Comparison of ENCODE assay signal across 8 cellular contexts in the genomic region with DNA sequence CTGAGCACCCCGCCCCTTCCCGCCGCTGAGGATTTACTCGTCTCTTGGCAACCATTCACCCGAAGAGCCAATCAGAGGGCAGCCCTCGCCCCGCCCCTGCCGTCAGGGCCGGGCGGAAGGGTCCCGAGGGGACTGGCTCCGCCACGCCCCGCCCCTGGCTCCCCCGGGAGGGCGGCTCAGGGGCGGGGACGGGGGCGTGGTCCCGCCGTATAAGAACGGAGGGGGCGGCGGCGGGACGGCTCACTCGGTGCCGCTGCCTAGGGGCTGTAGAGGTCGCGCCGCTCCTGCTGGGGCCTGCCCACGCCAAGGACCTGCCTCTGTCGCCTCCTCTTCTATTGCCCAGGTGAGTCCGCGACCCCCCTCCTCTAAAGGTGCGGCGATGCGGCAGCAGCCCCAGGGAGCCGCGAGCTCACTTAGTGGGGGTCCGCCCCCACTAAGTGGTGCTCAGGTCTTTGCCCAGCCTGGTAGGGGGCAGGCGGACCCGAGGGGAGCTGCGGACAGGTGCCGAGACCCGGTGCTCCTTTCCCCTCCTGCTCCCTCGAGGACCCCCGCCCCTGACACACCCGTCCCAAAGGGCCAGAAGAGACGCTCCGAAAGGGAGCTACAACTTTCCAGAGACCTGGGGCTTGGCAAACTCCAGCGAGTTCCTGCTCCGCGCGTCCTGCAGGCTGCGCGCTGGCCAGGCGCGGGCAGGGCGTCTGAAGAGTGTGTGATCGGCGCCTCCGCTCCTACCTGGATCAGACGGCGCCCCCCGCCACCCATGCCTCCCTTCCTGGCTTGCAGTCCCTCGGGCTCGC. TPM values are rescaled to one million over a fixed set of nuclear protein-coding genes. Genes with fewer than 3 reads are reported as not detected.
DNase-seq lines count a peak whose midpoint lies in the region; ATAC-seq and TF ChIP-seq lines count a peak whose summit lies in the region.

A gene (plus strand): TSS at position 238 of the 797 bp plus-strand sequence. CDS start 16,821 bp downstream, outside the sequence.

- H3K4me1 ChIP-seq in smooth muscle cell (ENCODE audit: low read depth): peaks cover 13% of the 10 kb centered on the region

- H3K4me3 ChIP-seq in AG09309 (ENCODE audit: control insufficient read depth, low read depth, low read length) (peak within 1 kb of the TSS; percentile 51), WI38 (ENCODE audit: low read depth, low read length) (peak within 1 kb of the TSS; percentile 90), cardiac fibroblast (replicated peaks in 1 of 2; ENCODE audit: low read depth in 2 of 2, low read length in 2 of 2) (peak within 1 kb of the TSS; percentile 65 to 74), smooth muscle cell (peak within 1 kb of the TSS; percentile 69)

- peaks cover 12% of the 10 kb centered on the region for H3K79me2 ChIP-seq in smooth muscle cell (ENCODE audit: low read depth)

- no peak for TF ChIP-seq CTCF in AG09309 (IDR thresholded peaks at IDR 0.05; ENCODE audit: control insufficient read depth, insufficient read depth, low read depth, low read length, missing control alignments)
- no peak for TF ChIP-seq CTCF in WI38 (IDR thresholded peaks at IDR 0.05; ENCODE audit: low read depth, low read length)
- TF ChIP-seq CTCF in cardiac fibroblast (IDR thresholded peaks at IDR 0.05; ENCODE audit: low read depth, low read length): no peak
- no peak for TF ChIP-seq CTCF in smooth muscle cell (IDR thresholded peaks at IDR 0.05; ENCODE audit: borderline replicate concordance, insufficient read depth, poor library complexity, severe bottlenecking)

- in situ Hi-C loops in GM18951 (cut with MboI; ENCODE audit: low sequenced_read_pairs, unreplicated experiment): no loop called here

- peak within 1 kb of the TSS; percentile 79 for H2AFZ ChIP-seq in smooth muscle cell (ENCODE audit: low read depth)

- DNase-seq in AG09309 (ENCODE audit: low read depth): peak; percentile 82
- peak; percentile 99 for DNase-seq in NCI-H2227 (lab: John Stamatoyannopoulos, UW; ENCODE audit: unreplicated experiment)
- peak; percentile 95 to 98 for DNase-seq in cardiac fibroblast (ENCODE audit: low read depth in 2 of 2)
- peak; percentile 95 for DNase-seq in inferior parietal cortex (ENCODE audit: extremely low spot score)
- peak; percentile 87 for DNase-seq in smooth muscle cell (lab: John Stamatoyannopoulos, UW; ENCODE audit: unreplicated experiment)

- peaks cover 18% of the 10 kb centered on the region for H4K20me1 ChIP-seq in smooth muscle cell (ENCODE audit: low read depth)

- TF ChIP-seq POLR2A in GM18951 (IDR thresholded peaks at IDR 0.05; ENCODE audit: extremely low read depth, insufficient read depth, insufficient read length): peak; percentile 74

- peaks cover 18% of the 10 kb centered on the region for H3K27me3 ChIP-seq in smooth muscle cell (ENCODE audit: low read depth)

- H3K9ac ChIP-seq in smooth muscle cell (ENCODE audit: low read depth): peak within 1 kb of the TSS; percentile 66

- peak within 1 kb of the TSS; percentile 94 for H3K4me2 ChIP-seq in smooth muscle cell

- no peaks in the 10 kb centered on the region for H3K9me3 ChIP-seq in smooth muscle cell (replicated peaks; ENCODE audit: low read depth)

- no peaks in the 10 kb centered on the region for H3F3A ChIP-seq in smooth muscle cell (ENCODE audit: low read depth)

- ATAC-seq in HG03159 (IDR thresholded peaks at IDR 0.05; ENCODE audit: unreplicated experiment): peak; percentile 91

- no peaks in the 10 kb centered on the region for H3K36me3 ChIP-seq in smooth muscle cell (ENCODE audit: low read depth)

- peak within 1 kb of the TSS; percentile 56 for H3K27ac ChIP-seq in smooth muscle cell (ENCODE audit: low read depth)

- WGBS in smooth muscle cell (ENCODE audit: low lambda C conversion rate): 2% methylated on average over 58 of the region's 68 CpGs

RNA-seq across cellular contexts. Expression of the gene that starts here (rescaled TPM):
- 5.3 and 7.8 TPM in 2 replicates for total RNA-seq in smooth muscle cell
- 2.7 and 5.7 TPM in 2 replicates for polyA plus RNA-seq in smooth muscle cell

Comparison
In these comparisons a context has a peak if more than half of its experiments do, and no peak if none do; other contexts are left out.
1. Peak in every context shown above with its lines: DNase-seq, ATAC-seq, H3K4me3 ChIP-seq and H3K27ac ChIP-seq.